ENCODE assay signal across 9 cellular contexts in genomic region chr11:119376197-119376847, GRCh38. TPM values are rescaled to one million over a fixed set of nuclear protein-coding genes. Genes with fewer than 3 reads are reported as not detected.
DNase-seq lines count a peak whose midpoint lies in the region; ATAC-seq and TF ChIP-seq lines count a peak whose summit lies in the region.
"Had no signal": no experiment of that assay in that cellular context is flagged by ENCODE, and none has a peak within 500 bp of the region (broad histone marks: within the 10 kb centered on the region; RNA-seq: fewer than 3 reads in every experiment).

No MANE protein-coding gene starts in this region.

- H3K9me3 ChIP-seq in Peyer's patch (no peaks in the 10 kb centered on the region), heart left ventricle (no peaks in the 10 kb centered on the region)

- peaks cover 62% of the 10 kb centered on the region for H3K4me1 Mint-ChIP-seq in GM23338

- H3K36me3 ChIP-seq in GM23338 (ENCODE audit: insufficient read depth), result no peaks in the 10 kb centered on the region
- no peaks in the 10 kb centered on the region for H3K36me3 ChIP-seq in Peyer's patch
- H3K36me3 ChIP-seq in heart left ventricle, result no peaks in the 10 kb centered on the region

- H3K27ac ChIP-seq in GM23338 (ENCODE audit: low read depth) (no peak overlapping the region), Peyer's patch (peak overlapping the region; percentile 20 to 70 (median 43)), heart left ventricle (peak overlapping the region; percentile 59 to 100 (median 93))

- no peaks in the 10 kb centered on the region for H3K79me2 ChIP-seq in GM23338 (replicated peaks; ENCODE audit: insufficient read depth)

- H3K27me3 ChIP-seq in GM23338 (ENCODE audit: insufficient read depth), result peaks cover 21% of the 10 kb centered on the region
- no peaks in the 10 kb centered on the region for H3K27me3 ChIP-seq in Peyer's patch
- H3K27me3 ChIP-seq in heart left ventricle, result peaks cover 0 to 7% (median 0%) of the 10 kb centered on the region in 9 donors

- H3K27me3 Mint-ChIP-seq in GM23338 (ENCODE audit: insufficient read depth, low read depth, poor library complexity), result peaks cover 28% of the 10 kb centered on the region

- no peak overlapping the region for H2AFZ ChIP-seq in GM23338

- H3K27ac Mint-ChIP-seq in GM23338, result no peak overlapping the region

- H3K4me3 Mint-ChIP-seq in GM23338, result no peak overlapping the region; the same call in 2 of the 3 replicates

- H3K4me1 ChIP-seq in GM23338 (ENCODE audit: insufficient read depth) (peaks cover 51% of the 10 kb centered on the region), Peyer's patch (peaks cover 0 to 30% (median 3%) of the 10 kb centered on the region in 4 donors), heart left ventricle (peaks cover 0 to 82% (median 51%) of the 10 kb centered on the region in 12 donors)

- H3K4me2 ChIP-seq in GM23338, result peak overlapping the region; percentile 53; the same call in 1 of the 2 replicates

- ATAC-seq in GM23338 (no peak), heart left ventricle (peak; percentile 5 to 28 (median 22)), GM19035 (IDR thresholded peaks at IDR 0.05; ENCODE audit: unreplicated experiment) (no peak), GM21360 (IDR thresholded peaks at IDR 0.05; ENCODE audit: unreplicated experiment) (no peak)

- H3K4me3 ChIP-seq in GM23338 (no peak overlapping the region), Peyer's patch (no peak overlapping the region), heart left ventricle (peak overlapping the region in 10 of 12 donors; percentile 7 to 79 (median 58))

- TF ChIP-seq POLR2A in Peyer's patch (IDR thresholded peaks at IDR 0.05) (no peak), heart left ventricle (IDR thresholded peaks at IDR 0.05) (no peak)

- DNase-seq in GM23338 (ENCODE audit: low spot score) (no peak), Peyer's patch (no peak), heart left ventricle (peak in 3 of 5 donors; percentile 28 to 77 (median 66)), retina (peak; percentile 64), NCI-H1694 (lab: John Stamatoyannopoulos, UW) (no peak), NCI-H128 (lab: John Stamatoyannopoulos, UW; ENCODE audit: unreplicated experiment) (no peak)
- DNase-seq: activated naive CD4-positive, alpha-beta T cell had no signal

- H3K9me2 ChIP-seq in GM23338 (ENCODE audit: insufficient read depth), result no peaks in the 10 kb centered on the region

- H4K20me1 ChIP-seq in GM23338 (replicated peaks; ENCODE audit: insufficient read depth), result no peaks in the 10 kb centered on the region

- intact Hi-C loops in heart left ventricle (cut with DNase I), result loop anchor here in 1 of 10 donors (5.0 kb wide), 1 partner anchor 34 kb away; the partner anchor contains the start of gene C1QTNF5

- no peaks in the 10 kb centered on the region for H3K9me3 Mint-ChIP-seq in GM23338

- no peaks in the 10 kb centered on the region for H3K36me3 Mint-ChIP-seq in GM23338 (ENCODE audit: low read depth)

- TF ChIP-seq CTCF in GM23338 (conservative IDR thresholded peaks at IDR 0.05; ENCODE audit: low read depth in 2 of 2) (no peak), Peyer's patch (IDR thresholded peaks at IDR 0.05) (no peak), heart left ventricle (IDR thresholded peaks at IDR 0.05) (no peak)

- WGBS in heart left ventricle, 4 donors, result 38 to 50% (median 43%) methylated on average over 5 to 11 of the region's 11 CpGs

- H3F3A ChIP-seq in GM23338 (replicated peaks; ENCODE audit: low read depth), result peaks cover 10% of the 10 kb centered on the region; the same call in 1 of the 2 replicates

TF ChIP-seq in GM23338, 12 proteins besides CTCF, POLR2A, EP300 and RAD21:
- TF ChIP-seq NANOG (IDR thresholded peaks at IDR 0.05; ENCODE audit: borderline replicate concordance) (no peak), CREB1 (CRISPR knock-in tag; IDR thresholded peaks at IDR 0.05; ENCODE audit: low read depth) (no peak)
TF ChIP-seq in GM23338: peak in this region for 0.

RNA-seq across cellular contexts. Expression of gene USP2, which starts 5.2 kb away (rescaled TPM):
- total RNA-seq in GM23338 (2014; rRNA removed; shearing (Covaris generic)), result 4.9 and 6.6 TPM in 2 replicates
- polyA plus RNA-seq in GM23338 (2016; fragmentation: Nextera tagmentation; extraction: Ambion mirVana) (5.0 and 5.9 TPM in 2 replicates), heart left ventricle (10 to 100 TPM; 62.3 to 79.9 TPM)
- total RNA-seq in Peyer's patch (10 to 100 TPM in 3 of 4 donors, 1 to 10 TPM in 1; 2.5 to 61.8 (median 32.2) TPM), heart left ventricle (100 to 1,000 TPM in 7 of 9 donors, 10 to 100 TPM in 2; 53.7 to 138 (median 108) TPM)

RNA-seq across cellular contexts. Expression of gene MFRP, which starts 29.8 kb away (rescaled TPM):
- 0.03 TPM in 1 of 2 replicates, not detected in the other for total RNA-seq in GM23338 (2014; rRNA removed; shearing (Covaris generic))
- polyA plus RNA-seq in GM23338 (2016; fragmentation: Nextera tagmentation; extraction: Ambion mirVana) (not detected in 2 replicates), heart left ventricle (under 1 TPM in 1 of 2 donors, not detected in 1; 0.04 TPM)
- total RNA-seq in Peyer's patch (not detected), heart left ventricle (not detected)

RNA-seq across cellular contexts. Expression of gene C1QTNF5, which starts 35.6 kb away (rescaled TPM):
- total RNA-seq in GM23338 (2014; rRNA removed; shearing (Covaris generic)), result 1.9 and 3.0 TPM in 2 replicates
- polyA plus RNA-seq in GM23338 (2016; fragmentation: Nextera tagmentation; extraction: Ambion mirVana) (1.8 and 1.9 TPM in 2 replicates), heart left ventricle (10 to 100 TPM; 20.0 to 23.9 TPM)
- total RNA-seq in Peyer's patch (10 to 100 TPM; 10.3 to 26.4 (median 11.8) TPM), heart left ventricle (10 to 100 TPM; 12.9 to 47.1 (median 19.8) TPM)

RNA-seq across cellular contexts. Expression of gene RNF26, which starts 42.0 kb away (rescaled TPM):
- total RNA-seq in GM23338 (2014; rRNA removed; shearing (Covaris generic)), result 53.6 and 58.3 TPM in 2 replicates
- polyA plus RNA-seq in GM23338 (2016; fragmentation: Nextera tagmentation; extraction: Ambion mirVana), result 28.7 and 31.8 TPM in 2 replicates
- 10 to 100 TPM; 15.5 to 23.4 (median 16.5) TPM for total RNA-seq in Peyer's patch
- total RNA-seq in heart left ventricle, result 10 to 100 TPM in 8 of 9 donors, 1 to 10 TPM in 1; 8.1 to 22.4 (median 11.8) TPM
- polyA plus RNA-seq in heart left ventricle, result 10 to 100 TPM in 1 of 2 donors, 1 to 10 TPM in 1; 6.2 to 17.6 TPM

RNA-seq across cellular contexts. Expression of gene THY1, which starts 46.6 kb away (rescaled TPM):
- 515 and 597 TPM in 2 replicates for total RNA-seq in GM23338 (2014; rRNA removed; shearing (Covaris generic))
- polyA plus RNA-seq in GM23338 (2016; fragmentation: Nextera tagmentation; extraction: Ambion mirVana) (461 and 490 TPM in 2 replicates), heart left ventricle (10 to 100 TPM in 1 of 2 donors, under 1 TPM in 1; 0.80 to 16.7 TPM)
- total RNA-seq in Peyer's patch (10 to 100 TPM in 2 of 4 donors, 1 to 10 TPM in 2; 2.1 to 28.1 (median 9.4) TPM), heart left ventricle (10 to 100 TPM in 2 of 9 donors, 1 to 10 TPM in 6, not detected in 1; 1.1 to 57.8 (median 5.8) TPM)

Comparison
In these comparisons a context has a peak if more than half of its experiments do, and no peak if none do; other contexts are left out.
1. ATAC-seq: peak in heart left ventricle (4 of 4); none in GM23338 (single experiment), GM19035 (single experiment) and GM21360 (single experiment).
2. DNase-seq: peak in heart left ventricle (3 of 5) and retina (single experiment); none in GM23338 (single experiment), Peyer's patch (0 of 3), NCI-H1694 (single experiment) and NCI-H128 (single experiment).
3. H3K4me3 ChIP-seq: peak in heart left ventricle (10 of 12); none in GM23338 (single experiment) and Peyer's patch (0 of 4).